Comparison of ENCODE assay signal across 8 cellular contexts in genomic region chr11:134068829-134069425, GRCh38. TPM values are rescaled to one million over a fixed set of nuclear protein-coding genes. Genes with fewer than 3 reads are reported as not detected.
DNase-seq lines count a peak whose midpoint lies in the region; ATAC-seq, FAIRE-seq and TF ChIP-seq lines count a peak whose summit lies in the region.

JAM3 (plus strand) TSS chr11:134069072; CDS start chr11:134069084, 12 bp downstream.

- H3K4me1 Mint-ChIP-seq in activated CD8-positive, alpha-beta memory T cell treated with anti-CD3 and anti-CD28 coated beads, Interleukin-2, amount 10 ng/mL, durations not matched to agents 7 days and 5 days = peaks cover 18% of the 10 kb centered on the region

- H3K36me3 ChIP-seq in ACC112 (ENCODE audit: insufficient read depth, low read length) (no peaks in the 10 kb centered on the region), H1 (ENCODE audit: control insufficient read depth in 2 of 4, insufficient read depth in 4 of 4, low read length in 3 of 4) (no peaks in the 10 kb centered on the region)

- H3K56ac ChIP-seq in H1 (replicated peaks; ENCODE audit: insufficient read length, low read depth, low read length) = no peak within 1 kb of the TSS

- H3K4ac ChIP-seq in H1 (replicated peaks; ENCODE audit: insufficient read length, low read depth, low read length) = no peak within 1 kb of the TSS

- DNase-seq in NCI-H524 treated with DMSO at 0.1 percent for 48 hours (lab: John Stamatoyannopoulos, UW) (peak; percentile 33), H1 (ENCODE audit: low read depth in 1 of 2, low spot score in 2 of 2) (peak; percentile 81 to 99), lung microvascular endothelial cell (ENCODE audit: low read depth in 2 of 2) (peak; percentile 95 to 97)
- peak; percentile 97 for DNase-seq in activated CD8-positive, alpha-beta memory T cell treated with anti-CD3 and anti-CD28 coated beads, Interleukin-2, amount 10 ng/mL, durations not matched to agents 7 days and 5 days
- DNase-seq in stimulated activated CD4-positive, alpha-beta T cell treated with anti-CD3 and anti-CD28 coated beads, TNF-alpha, amount 100 ng/mL, for 1 hour (ENCODE audit: low read depth in 3 of 3, low spot score in 1 of 3) = peak; percentile 92 to 96 (median 95)

- H3K14ac ChIP-seq in H1 (ENCODE audit: insufficient read length) = no peak within 1 kb of the TSS

- CTCF ChIA-PET in activated CD8-positive, alpha-beta memory T cell treated with anti-CD3 and anti-CD28 coated beads, Interleukin-2, amount 10 ng/mL, durations not matched to agents 7 days and 5 days (lab: Charles Lee) = interaction anchor here (0.9 to 4.4 kb wide), 9 partner anchors 8 to 170 kb away, joined by 3 to 26 read pairs (median 3); no protein-coding TSS in a partner anchor
- CTCF ChIA-PET in H1 (lab: Charles Lee; ENCODE audit: partially characterized antibody) = interaction anchor here (0.9 to 5.0 kb wide), 7 partner anchors 10 to 65 kb away, joined by 4 to 23 read pairs (median 7); no protein-coding TSS in a partner anchor

- no peak within 1 kb of the TSS for H2BK12ac ChIP-seq in H1 (ENCODE audit: low read depth, low read length)

- 1% methylated on average over 51 of the region's 57 CpGs; no CpG with 5 or more reads in 1 of the 2 experiments for WGBS in H1 (ENCODE audit: extremely low coverage in 1 of 2, insufficient coverage in 1 of 2, insufficient read length in 1 of 2, insufficient replicate concordance in 2 of 2, low coverage in 1 of 2, low lambda C conversion rate in 2 of 2, missing lambda C conversion rate in 1 of 2), 2 experiments

- peak within 1 kb of the TSS; percentile 32 for H4K91ac ChIP-seq in H1 (replicated peaks; ENCODE audit: insufficient read length, low read length)

- H3K23ac ChIP-seq in H1 (ENCODE audit: insufficient read length) = no peak within 1 kb of the TSS

- peak within 1 kb of the TSS; percentile 78 for H4K5ac ChIP-seq in H1 (ENCODE audit: insufficient read length, low read depth, low read length)

- peak within 1 kb of the TSS; percentile 91 for H3K4me3 Mint-ChIP-seq in activated CD8-positive, alpha-beta memory T cell treated with anti-CD3 and anti-CD28 coated beads, Interleukin-2, amount 10 ng/mL, durations not matched to agents 7 days and 5 days

- no peaks in the 10 kb centered on the region for H3K9me3 Mint-ChIP-seq in activated CD8-positive, alpha-beta memory T cell treated with anti-CD3 and anti-CD28 coated beads, Interleukin-2, amount 10 ng/mL, durations not matched to agents 7 days and 5 days (ENCODE audit: low read depth)

- no peak within 1 kb of the TSS for H2BK20ac ChIP-seq in H1 (ENCODE audit: low read length)

- no peak for TF ChIP-seq RAD21 in H1 (IDR thresholded peaks at IDR 0.05 in 1 of 2, conservative IDR thresholded peaks at IDR 0.05 in 1 of 2; ENCODE audit: low read depth in 2 of 2, low read length in 2 of 2)

- peaks cover under 1% of the 10 kb centered on the region for H3K4me1 ChIP-seq in ACC112 (ENCODE audit: control insufficient read depth, insufficient read depth, low read length, unreplicated experiment)
- peaks cover 0 to 9% (median 2%) of the 10 kb centered on the region in 4 experiments; a peak in 3 of 7 replicates for H3K4me1 ChIP-seq in H1 (replicated peaks in 1 of 4; ENCODE audit: control insufficient read depth in 3 of 4, insufficient read depth in 4 of 4, low read length in 3 of 4)

- peaks cover 2% of the 10 kb centered on the region for H3K36me3 Mint-ChIP-seq in activated CD8-positive, alpha-beta memory T cell treated with anti-CD3 and anti-CD28 coated beads, Interleukin-2, amount 10 ng/mL, durations not matched to agents 7 days and 5 days

- TF ChIP-seq CTCF in H1 (IDR thresholded peaks at IDR 0.05; ENCODE audit: control extremely low read depth in 1 of 3, insufficient read depth in 1 of 3, low read depth in 1 of 3, low read length in 3 of 3) = no peak

- ATAC-seq in GM19023 (IDR thresholded peaks at IDR 0.05; ENCODE audit: unreplicated experiment) = peak; percentile 78
- peak; percentile 90 for ATAC-seq in HG03342 (IDR thresholded peaks at IDR 0.05; ENCODE audit: unreplicated experiment)
- ATAC-seq in activated CD8-positive, alpha-beta memory T cell treated with anti-CD3 and anti-CD28 coated beads, Interleukin-2, amount 10 ng/mL, durations not matched to agents 7 days and 5 days = peak; percentile 98

- no peaks in the 10 kb centered on the region for H3K9me3 ChIP-seq in H1 (ENCODE audit: insufficient read depth in 2 of 2, low read depth in 1 of 2, low read length in 1 of 2)

- H3K9ac ChIP-seq in H1 (replicated peaks in 1 of 4; ENCODE audit: extremely low read depth in 1 of 4, low read depth in 3 of 4, low read length in 3 of 4) = peak within 1 kb of the TSS; percentile 60 to 76 (median 70)

- peak; percentile 28 for FAIRE-seq in H1 (lab: Jason Lieb, UNC)

- no peak within 1 kb of the TSS for H2BK120ac ChIP-seq in H1 (replicated peaks; ENCODE audit: low read depth, low read length)

- H4K20me1 ChIP-seq in H1 (replicated peaks in 1 of 2; ENCODE audit: control insufficient read depth in 1 of 2, insufficient read depth in 2 of 2, low read length in 2 of 2) = peaks cover 2 to 4% of the 10 kb centered on the region in 2 experiments

- H3K27me3 ChIP-seq in ACC112 (ENCODE audit: insufficient read depth, low read length) (peaks cover 38% of the 10 kb centered on the region), H1 (replicated peaks in 1 of 4; ENCODE audit: control insufficient read depth in 3 of 4, extremely low read depth in 1 of 4, insufficient read depth in 3 of 4, low read length in 3 of 4) (peaks cover 0 to 2% (median 0%) of the 10 kb centered on the region in 4 experiments; a peak in 3 of 7 replicates)

- peak within 1 kb of the TSS; percentile 94 for H3K4me3 ChIP-seq in ACC112 (ENCODE audit: low read depth, low read length)
- peak within 1 kb of the TSS; percentile 74 to 97 (median 86) for H3K4me3 ChIP-seq in H1 (ENCODE audit: extremely low read depth in 1 of 4, insufficient read depth in 2 of 4, low read depth in 3 of 4, low read length in 4 of 4)

- H2AK5ac ChIP-seq in H1 (ENCODE audit: low read depth, low read length) = no peak within 1 kb of the TSS

- H2BK15ac ChIP-seq in H1 (ENCODE audit: low read length) = no peak within 1 kb of the TSS

- peaks cover 69% of the 10 kb centered on the region for H3K27me3 Mint-ChIP-seq in activated CD8-positive, alpha-beta memory T cell treated with anti-CD3 and anti-CD28 coated beads, Interleukin-2, amount 10 ng/mL, durations not matched to agents 7 days and 5 days

- H3K27ac Mint-ChIP-seq in activated CD8-positive, alpha-beta memory T cell treated with anti-CD3 and anti-CD28 coated beads, Interleukin-2, amount 10 ng/mL, durations not matched to agents 7 days and 5 days = peak within 1 kb of the TSS; percentile 63

- peaks cover 5% of the 10 kb centered on the region; the same call in 1 of the 2 replicates for H3K79me1 ChIP-seq in H1 (ENCODE audit: low read depth, low read length)

- H3K4me2 ChIP-seq in H1 (ENCODE audit: insufficient read depth in 1 of 2, low read depth in 2 of 2, low read length in 2 of 2) = peak within 1 kb of the TSS; percentile 60 to 72

- H2AFZ ChIP-seq in ACC112 (ENCODE audit: low read length, unreplicated experiment) (peak within 1 kb of the TSS; percentile 98), H1 (ENCODE audit: low read length) (peak within 1 kb of the TSS; percentile 87; the same call in 1 of the 2 replicates)

- H3K23me2 ChIP-seq in H1 (ENCODE audit: low read depth, low read length) = peaks cover 2% of the 10 kb centered on the region

- peaks cover 22% of the 10 kb centered on the region for H3K79me2 ChIP-seq in ACC112 (ENCODE audit: control insufficient read depth, insufficient read depth, low read length, unreplicated experiment)
- peaks cover 0 to 24% of the 10 kb centered on the region in 2 experiments; a peak in 2 of 4 replicates for H3K79me2 ChIP-seq in H1 (ENCODE audit: control insufficient read depth in 1 of 2, insufficient read depth in 2 of 2, low read length in 2 of 2)

- TF ChIP-seq POLR2A in H1 (IDR thresholded peaks at IDR 0.05; ENCODE audit: control extremely low read depth in 1 of 2, low read depth in 2 of 2, low read length in 2 of 2) = no peak; a peak in 1 of 3 replicates

- peak within 1 kb of the TSS; percentile 92; the same call in 1 of the 2 replicates for H4K8ac ChIP-seq in H1 (ENCODE audit: extremely low read depth, insufficient read depth, low read length)

- H2BK5ac ChIP-seq in H1 (ENCODE audit: low read depth, low read length) = no peak within 1 kb of the TSS; the same call in 1 of the 2 replicates

- H3K27ac ChIP-seq in ACC112 (ENCODE audit: low read depth, low read length) (no peak within 1 kb of the TSS), H1 (ENCODE audit: low read depth, low read length) (0 out of 2 replicates have a peak within 1 kb of the TSS, but pooled peaks have one; percentile 51)

- POLR2A ChIA-PET in H1 (lab: Charles Lee; ENCODE audit: partially characterized antibody) = interaction anchor here (1.0 to 1.6 kb wide), 5 partner anchors 17 to 151 kb away, joined by 3 to 4 read pairs (median 3); no protein-coding TSS in a partner anchor

- peak within 1 kb of the TSS; percentile 92; the same call in 1 of the 2 replicates for H3K18ac ChIP-seq in H1 (ENCODE audit: extremely low read depth, low read length)

- TF ChIP-seq EP300 in H1 (IDR thresholded peaks at IDR 0.05; ENCODE audit: borderline replicate concordance in 1 of 2, low read depth in 2 of 2, low read length in 2 of 2) = no peak

TF ChIP-seq in H1, 55 proteins besides CTCF, POLR2A, EP300 and RAD21 (continues in another document):
- TF ChIP-seq CTBP2 (IDR thresholded peaks at IDR 0.05; ENCODE audit: borderline replicate concordance, insufficient read depth, insufficient read length, low read length) = peak; percentile 39
- TF ChIP-seq TEAD4 (IDR thresholded peaks at IDR 0.05; ENCODE audit: low read depth, low read length) = no peak
- TF ChIP-seq TAF1 (IDR thresholded peaks at IDR 0.05; ENCODE audit: low read depth, low read length) = peak; percentile 84
- peak; percentile 81 for TF ChIP-seq PHF8 (conservative IDR thresholded peaks at IDR 0.05; ENCODE audit: low read depth, low read length)
- no peak for TF ChIP-seq CREB1 (IDR thresholded peaks at IDR 0.05)
- TF ChIP-seq TCF12 (IDR thresholded peaks at IDR 0.05; ENCODE audit: low read depth, low read length) = no peak
- TF ChIP-seq NRF1 (IDR thresholded peaks at IDR 0.05; ENCODE audit: low read depth, low read length) = peak; percentile 86

RNA-seq across cellular contexts. Expression of gene JAM3, which starts in this region (rescaled TPM):
- total RNA-seq in activated CD8-positive, alpha-beta memory T cell treated with anti-CD3 and anti-CD28 coated beads, Interleukin-2, amount 10 ng/mL, durations not matched to agents 7 days and 5 days = 1 to 10 TPM; 3.2 to 4.4 TPM
- 40.3 and 42.8 TPM in 2 replicates for total RNA-seq in H1 (2021; fragmentation: NEBNext Ultra II Directional; extraction: Animal tissue kit (Norgen Biotek cat#: 25700))
- polyA plus RNA-seq in H1 (2011; rRNA removed) = 17.8 and 19.6 TPM in 2 replicates
- 16.4 TPM for polyA plus RNA-seq in H1 (2011; cell fraction: cytosol; rRNA removed)
- polyA plus RNA-seq in H1 (2011; cell fraction: nucleus; rRNA removed) = 23.3 TPM
- polyA plus RNA-seq in H1 (2012, experiment 1 of 2) = 24.7 to 30.3 TPM (median 27.0 TPM) in 4 replicates
- 5.8 TPM for polyA plus RNA-seq in H1 (2012, experiment 2 of 2)
- 30.3 TPM for polyA plus RNA-seq in H1 (2013, experiment 1 of 2)
- 37.2 TPM for polyA plus RNA-seq in H1 (2013, experiment 2 of 2)
- polyA minus RNA-seq in H1 (2011; rRNA and poly(A)+ RNA removed) = 19.3 and 23.9 TPM in 2 replicates
- polyA minus RNA-seq in H1 (2011; cell fraction: cytosol; rRNA and poly(A)+ RNA removed) = 16.4 TPM
- 15.7 TPM for polyA minus RNA-seq in H1 (2011; cell fraction: nucleus; rRNA and poly(A)+ RNA removed)
- 2.8 and 17.0 TPM in 2 replicates for total RNA-seq in lung microvascular endothelial cell

Comparison
In these comparisons a context has a peak if more than half of its experiments do, and no peak if none do; other contexts are left out.
1. DNase-seq: peak in every context shown above with its lines; median percentile 97 in activated CD8-positive, alpha-beta memory T cell treated with anti-CD3 and anti-CD28 coated beads, Interleukin-2, amount 10 ng/mL, durations not matched to agents 7 days and 5 days; 96 in lung microvascular endothelial cell; 95 in stimulated activated CD4-positive, alpha-beta T cell treated with anti-CD3 and anti-CD28 coated beads, TNF-alpha, amount 100 ng/mL, for 1 hour; 90 in H1; 33 in NCI-H524 treated with DMSO at 0.1 percent for 48 hours.